Comparison of ENCODE assay signal across 15 cellular contexts in the genomic region with DNA sequence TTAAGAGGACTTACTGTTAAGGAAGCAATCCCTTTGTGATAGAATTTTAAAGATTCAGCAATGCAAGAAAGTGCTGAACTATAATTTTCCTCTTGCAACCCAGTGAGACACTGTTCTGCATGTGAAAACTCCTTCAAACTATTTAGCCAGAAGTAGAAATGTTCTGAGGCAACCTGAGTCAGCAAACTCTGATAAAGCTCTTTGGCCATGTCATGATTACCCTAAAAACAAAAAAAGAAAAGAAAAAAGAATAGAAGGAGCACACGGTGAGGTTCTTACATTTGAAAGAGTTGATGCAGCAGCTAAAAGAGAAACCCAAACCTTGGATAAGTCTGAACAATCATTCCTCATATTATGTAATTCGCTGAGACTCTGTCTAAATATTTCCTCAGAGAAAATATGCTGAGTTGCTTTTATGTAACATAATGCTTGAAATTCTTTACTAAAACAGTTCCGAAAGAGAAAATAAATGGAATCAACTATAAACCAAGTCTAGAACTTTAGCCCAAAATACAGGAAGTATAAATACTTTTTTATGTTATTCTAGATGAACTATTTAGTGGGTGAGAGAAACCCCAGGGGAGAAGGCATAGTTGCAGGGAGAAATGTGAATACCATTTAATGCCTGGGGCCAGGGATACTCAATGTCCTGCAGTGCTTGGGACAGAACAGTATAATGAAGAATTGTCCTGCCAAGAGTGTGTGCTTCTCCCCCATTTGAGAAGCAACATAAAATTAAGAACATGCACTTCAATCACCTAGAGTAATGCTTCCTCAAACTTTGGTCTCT.
DNase-seq lines count a peak whose midpoint lies in the region; ATAC-seq and TF ChIP-seq lines count a peak whose summit lies in the region.
"Had no signal": no experiment of that assay in that cellular context is flagged by ENCODE, and none has a peak within 500 bp of the region (broad histone marks: within the 10 kb centered on the region; RNA-seq: fewer than 3 reads in every experiment).

No MANE protein-coding gene starts in this region.

- intact Hi-C loops in IMR-90 (cut with micrococcal nuclease), result no loop called here

- H3K23ac ChIP-seq in IMR-90 (ENCODE audit: low read depth, low read length), result no peak overlapping the region

- TF ChIP-seq CTCF in IMR-90 (conservative IDR thresholded peaks at IDR 0.05; ENCODE audit: low read depth, low read length) (no peak), fibroblast of the aortic adventitia (IDR thresholded peaks at IDR 0.05; ENCODE audit: insufficient read depth, low read length) (no peak), osteoblast (IDR thresholded peaks at IDR 0.05; ENCODE audit: extremely low read depth, low read depth, low read length) (no peak)

- H3K36me3 ChIP-seq in IMR-90 (ENCODE audit: control insufficient read depth, insufficient read depth, low read length), result peaks cover 4% of the 10 kb centered on the region
- no peaks in the 10 kb centered on the region for H3K36me3 ChIP-seq in osteoblast (ENCODE audit: insufficient read depth, low read length)

- no peaks in the 10 kb centered on the region for H3K9me3 ChIP-seq in IMR-90 (ENCODE audit: control insufficient read depth, insufficient read depth, low read length)
- no peaks in the 10 kb centered on the region for H3K9me3 ChIP-seq in osteoblast (ENCODE audit: low read depth, low read length)
- H3K9me3 ChIP-seq: BLaER1 treated with 17β-estradiol and CSF1 and Interleukin-3, amounts not matched to agents 10 nM and 100 nM; gastrocnemius medialis had no signal

- no CpG with 5 or more reads among the region's 3 CpGs for WGBS in IMR-90 (ENCODE audit: extremely low coverage in 2 of 2, insufficient read length in 1 of 2), 2 experiments

- peaks cover 4% of the 10 kb centered on the region; the same call in 1 of the 2 replicates for H3K9me1 ChIP-seq in IMR-90 (ENCODE audit: insufficient read depth, low read length)

- H3K9ac ChIP-seq in IMR-90 (ENCODE audit: low read depth, low read length), result no peak overlapping the region
- H3K9ac ChIP-seq: BLaER1 treated with 17β-estradiol and CSF1 and Interleukin-3, amounts not matched to agents 10 nM and 100 nM had no signal

- in situ Hi-C loops in IMR-90 (cut with MboI; ENCODE audit: low sequenced_read_pairs), result no loop called here

- no peak overlapping the region for H4K8ac ChIP-seq in IMR-90 (ENCODE audit: low read depth in 2 of 2, low read length in 2 of 2)

- H2AK5ac ChIP-seq in IMR-90 (ENCODE audit: low read depth, low read length), result no peak overlapping the region

- H4K5ac ChIP-seq in IMR-90 (ENCODE audit: low read depth, low read length), result no peak overlapping the region

- CTCF ChIA-PET in IMR-90 (lab: Yijun Ruan, JAX), result interaction anchor here (1.3 kb wide), 1 partner anchor 60 kb away, joined by 3 read pairs; a partner anchor contains a TSS

- dilution Hi-C loops in IMR-90 (cut with HindIII; ENCODE audit: low sequenced_read_pairs, unreplicated experiment), result no loop called here

- no peak overlapping the region for H4K91ac ChIP-seq in IMR-90 (ENCODE audit: insufficient read depth, low read depth, low read length)

- no peak overlapping the region for H3K4ac ChIP-seq in IMR-90 (ENCODE audit: low read depth, low read length)

- DNase-seq in AG20443 (ENCODE audit: low spot score), result peak; percentile 14
- peak; percentile 15 for DNase-seq in IMR-90
- peak; percentile 56 for DNase-seq in fibroblast of the aortic adventitia (ENCODE audit: low read depth)
- DNase-seq in osteoblast (ENCODE audit: insufficient read length, low spot score, missing footprints), result peak; percentile 48
- DNase-seq in NCI-H1048 (lab: John Stamatoyannopoulos, UW), result no peak
- DNase-seq in activated effector memory CD4-positive, alpha-beta T cell treated with Interleukin-2 at 50 U/mL for 16 hours, result no peak
- DNase-seq: activated CD4-positive, alpha-beta memory T cell treated with anti-CD3 and anti-CD28 coated beads for 36 hours; gastrocnemius medialis; NCI-H1105; posterior cingulate gyrus had no signal

- no peaks in the 10 kb centered on the region for H3K27me3 ChIP-seq in IMR-90 (ENCODE audit: control insufficient read depth, insufficient read depth, low read length)
- no peaks in the 10 kb centered on the region for H3K27me3 ChIP-seq in osteoblast (ENCODE audit: insufficient read depth, low read length)
- H3K27me3 ChIP-seq: BLaER1 treated with 17β-estradiol and CSF1 and Interleukin-3, amounts not matched to agents 10 nM and 100 nM; gastrocnemius medialis had no signal

- no peak overlapping the region for H2BK5ac ChIP-seq in IMR-90 (ENCODE audit: low read depth, low read length, poor library complexity, severe bottlenecking)

- H3K18ac ChIP-seq in IMR-90 (ENCODE audit: low read depth, low read length), result no peak overlapping the region

- H4K20me1 ChIP-seq in IMR-90 (ENCODE audit: insufficient read depth, low read length), result no peaks in the 10 kb centered on the region
- no peaks in the 10 kb centered on the region for H4K20me1 ChIP-seq in osteoblast (ENCODE audit: insufficient read depth, low read length)
- H4K20me1 ChIP-seq: BLaER1 treated with 17β-estradiol and CSF1 and Interleukin-3, amounts not matched to agents 10 nM and 100 nM had no signal

- H3K4me2 ChIP-seq in IMR-90 (ENCODE audit: low read depth, low read length) (peak overlapping the region; percentile 24; the same call in 1 of the 2 replicates), osteoblast (ENCODE audit: insufficient read depth, low read length) (peak overlapping the region; percentile 62)
- H3K4me2 ChIP-seq: BLaER1 treated with 17β-estradiol and CSF1 and Interleukin-3, amounts not matched to agents 10 nM and 100 nM had no signal

- H3K4me3 ChIP-seq in IMR-90 (ENCODE audit: insufficient read depth, low read depth, low read length) (no peak overlapping the region), fibroblast of the aortic adventitia (ENCODE audit: low read depth, low read length) (no peak overlapping the region), osteoblast (ENCODE audit: insufficient read depth, low read length) (peak overlapping the region; percentile 17)
- H3K4me3 ChIP-seq: BLaER1 treated with 17β-estradiol and CSF1 and Interleukin-3, amounts not matched to agents 10 nM and 100 nM; gastrocnemius medialis; GM12878 had no signal

- H3K79me2 ChIP-seq in osteoblast (ENCODE audit: insufficient read depth, low read length), result no peaks in the 10 kb centered on the region

- H3K56ac ChIP-seq in IMR-90 (ENCODE audit: extremely low read depth, insufficient read depth, low read length), result no peak overlapping the region

- no peak overlapping the region for H3K14ac ChIP-seq in IMR-90 (replicated peaks; ENCODE audit: low read depth, low read length)

- no peak for TF ChIP-seq RAD21 in IMR-90 (IDR thresholded peaks at IDR 0.05; ENCODE audit: low read length)

- H3K4me1 ChIP-seq in IMR-90 (ENCODE audit: control insufficient read depth, insufficient read depth, low read length), result peaks cover 2% of the 10 kb centered on the region; the same call in 1 of the 2 replicates
- H3K4me1 ChIP-seq in osteoblast (ENCODE audit: insufficient read depth, low read length), result peaks cover 14% of the 10 kb centered on the region
- H3K4me1 ChIP-seq: gastrocnemius medialis had no signal

- no peak overlapping the region for H2BK20ac ChIP-seq in IMR-90 (ENCODE audit: low read depth, low read length)

- no peak overlapping the region for H2BK15ac ChIP-seq in IMR-90 (ENCODE audit: low read depth, low read length)

- no peaks in the 10 kb centered on the region for H3K79me1 ChIP-seq in IMR-90 (ENCODE audit: low read depth in 1 of 2, low read length in 2 of 2)

- POLR2A ChIA-PET in IMR-90 (lab: Charles Lee; ENCODE audit: unreplicated experiment), result no interaction called here

- BruUV-seq in IMR-90 (replicated peaks; lab: Mats Ljungman, UMichigan), result no TSS peak

- no peak overlapping the region for H2AK9ac ChIP-seq in IMR-90 (replicated peaks; ENCODE audit: low read depth, low read length, poor library complexity)

- H3K27ac ChIP-seq in IMR-90 (ENCODE audit: insufficient read depth, low read length), result peak overlapping the region; percentile 32; the same call in 1 of the 2 replicates
- peak overlapping the region; percentile 15 for H3K27ac ChIP-seq in osteoblast (ENCODE audit: low read depth, low read length)
- H3K27ac ChIP-seq: BLaER1 treated with 17β-estradiol and CSF1 and Interleukin-3, amounts not matched to agents 10 nM and 100 nM; gastrocnemius medialis had no signal

- H2BK120ac ChIP-seq in IMR-90 (ENCODE audit: low read depth, low read length), result no peak overlapping the region

- TF ChIP-seq POLR2A in IMR-90 (IDR thresholded peaks at IDR 0.05; ENCODE audit: low read depth, low read length), result no peak

- ATAC-seq in IMR-90 (ENCODE audit: low read depth), result peak; percentile 68
- ATAC-seq in GM21786 (IDR thresholded peaks at IDR 0.05; ENCODE audit: unreplicated experiment), result no peak
- no peak for ATAC-seq in GM18873 (IDR thresholded peaks at IDR 0.05; ENCODE audit: low FRiP score, unreplicated experiment)
- ATAC-seq: activated T-helper 17 cell treated with anti-CD3 and anti-CD28 coated beads, Interleukin-2, amount 50 U/mL, for 72 hours; gastrocnemius medialis; GM12878 had no signal

- H2AFZ ChIP-seq in IMR-90 (replicated peaks; ENCODE audit: low read length, poor library complexity) (no peak overlapping the region), osteoblast (ENCODE audit: low read length) (no peak overlapping the region)

TF ChIP-seq in IMR-90, 13 proteins besides CTCF, POLR2A, EP300 and RAD21:
- TF ChIP-seq, protein P1, sequence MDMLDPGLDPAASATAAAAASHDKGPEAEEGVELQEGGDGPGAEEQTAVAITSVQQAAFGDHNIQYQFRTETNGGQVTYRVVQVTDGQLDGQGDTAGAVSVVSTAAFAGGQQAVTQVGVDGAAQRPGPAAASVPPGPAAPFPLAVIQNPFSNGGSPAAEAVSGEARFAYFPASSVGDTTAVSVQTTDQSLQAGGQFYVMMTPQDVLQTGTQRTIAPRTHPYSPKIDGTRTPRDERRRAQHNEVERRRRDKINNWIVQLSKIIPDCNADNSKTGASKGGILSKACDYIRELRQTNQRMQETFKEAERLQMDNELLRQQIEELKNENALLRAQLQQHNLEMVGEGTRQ (IDR thresholded peaks at IDR 0.05; ENCODE audit: low read depth, low read length), result no peak
- peak; percentile 72 for TF ChIP-seq MAFK (IDR thresholded peaks at IDR 0.05; ENCODE audit: low read depth, low read length)
TF ChIP-seq in IMR-90: peak in this region for 1.

Comparison
In these comparisons a context has a peak if more than half of its experiments do, and no peak if none do; other contexts are left out.
1. DNase-seq: peak in AG20443 (single experiment), IMR-90 (single experiment), fibroblast of the aortic adventitia (single experiment) and osteoblast (single experiment); none in NCI-H1048 (single experiment) and activated effector memory CD4-positive, alpha-beta T cell treated with Interleukin-2 at 50 U/mL for 16 hours (single experiment).